Comparison of ENCODE assay signal across 27 cellular contexts in the genomic region with DNA sequence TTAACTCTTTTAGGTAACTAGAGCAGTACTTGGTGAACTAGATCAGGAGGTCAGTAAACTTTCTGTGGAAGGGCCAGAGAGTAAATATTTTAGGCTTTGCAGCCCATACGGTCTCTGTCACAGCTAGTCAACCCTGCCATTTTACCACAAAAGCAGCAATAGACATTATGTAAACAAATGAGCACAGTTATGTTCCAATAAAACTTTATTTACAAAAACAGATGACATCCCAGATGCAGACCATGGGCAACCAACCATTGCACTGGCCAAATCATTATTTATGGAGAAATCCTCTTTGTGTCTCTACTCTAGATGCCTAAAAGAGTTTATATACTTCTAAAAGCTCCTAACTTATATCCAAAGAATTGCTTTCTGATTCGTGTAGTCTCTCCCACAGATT.
"Had no signal": no experiment of that assay in that cellular context is flagged by ENCODE, and none has a peak within 500 bp of the region (broad histone marks: within the 10 kb centered on the region; RNA-seq: fewer than 3 reads in every experiment).

No MANE protein-coding gene starts in this region.

- H3K4me1 ChIP-seq: left lung, pancreas, prostate gland, tibial nerve, uterus had no signal

- H3K9me3 ChIP-seq: left lung, lower lobe of right lung, pancreas, prostate gland, tibial nerve, uterus had no signal

- H3K4me2 ChIP-seq: smooth muscle cell had no signal

- H3K4me3 ChIP-seq: left lung, lower lobe of right lung, pancreas, prostate gland, smooth muscle cell, tibial nerve, uterus had no signal

- ATAC-seq: left colon; left lung; lower lobe of right lung; naive thymus-derived CD8-positive, alpha-beta T cell; pancreas; right cardiac atrium; stimulated activated memory B cell treated with anti-CD40 and anti-IgM and Interleukin-4, amounts not matched to agents 10 μg/mL and 1 μg/mL and 100 μg/mL, for 72 hours; stimulated activated naive CD8-positive, alpha-beta T cell treated with anti-CD3 and anti-CD28 coated beads, Interleukin-15, amount 100 ng/mL, for 72 hours had no signal

- H3K36me3 ChIP-seq: left lung, lower lobe of right lung, pancreas, prostate gland, tibial nerve, uterus had no signal

- H3K27ac ChIP-seq: left lung, lower lobe of right lung, pancreas, prostate gland, tibial nerve, uterus had no signal

- H3K27me3 ChIP-seq: left lung, pancreas, tibial nerve, uterus had no signal

- DNase-seq: hypothalamus; immature natural killer cell; kidney; left colon; left lung; lower lobe of right lung; mammary epithelial cell; mesenchymal stem cell; naive thymus-derived CD8-positive, alpha-beta T cell; nucleus accumbens; pancreas; posterior cingulate gyrus; retina; right cardiac atrium; stimulated activated CD4-positive, alpha-beta T cell treated with anti-CD3 and anti-CD28 coated beads, Interleukin-1b, Interleukin-23, amount 100 ng/mL, for 48 hours; stimulated activated CD4-positive, alpha-beta T cell treated with anti-CD3 and anti-CD28 coated beads, Interleukin-2, amount 100 ng/mL, for 48 hours; stimulated activated CD4-positive, alpha-beta T cell treated with anti-CD3 and anti-CD28 coated beads, Interleukin-4, amount 100 ng/mL, for 4 hours; stimulated activated CD8-positive, alpha-beta memory T cell treated with anti-CD3 and anti-CD28 coated beads, Interleukin-4, amount 100 ng/mL, for 48 hours; stimulated activated naive CD4-positive, alpha-beta T cell treated with Interleukin-2 at 50 U/mL for 16 hours; stimulated activated naive CD8-positive, alpha-beta T cell treated with anti-CD3 and anti-CD28 coated beads, Interleukin-15, amount 100 ng/mL, for 72 hours; substantia nigra; uterus had no signal

- FAIRE-seq: islet of Langerhans, kidney, pancreas had no signal
